17 cellular contexts compared by ENCODE assay signal in genomic region chr21:15774590-15774989, GRCh38. TPM values are rescaled to one million over a fixed set of nuclear protein-coding genes. Genes with fewer than 3 reads are reported as not detected.
DNase-seq lines count a peak whose midpoint lies in the region; ATAC-seq and TF ChIP-seq lines count a peak whose summit lies in the region.
"Had no signal": no experiment of that assay in that cellular context is flagged by ENCODE, and none has a peak within 500 bp of the region (broad histone marks: within the 10 kb centered on the region; RNA-seq: fewer than 3 reads in every experiment).

No MANE protein-coding gene starts in this region.

- H3K4me3 ChIP-seq in RWPE2 (ENCODE audit: severe bottlenecking) = no peak overlapping the region
- H3K4me3 ChIP-seq in smooth muscle cell = no peak overlapping the region
- no peak overlapping the region for H3K4me3 ChIP-seq in CD8-positive, alpha-beta memory T cell (ENCODE audit: low read length)
- H3K4me3 ChIP-seq: BLaER1 treated with 17β-estradiol and CSF1 and Interleukin-3, amounts not matched to agents 10 nM and 100 nM; cardiac muscle cell; lower lobe of right lung; psoas muscle had no signal

- H3K4me3 Mint-ChIP-seq in CD8-positive, alpha-beta memory T cell = no peak overlapping the region
- H3K4me3 Mint-ChIP-seq: activated naive CD4-positive, alpha-beta T cell treated with anti-CD3 and anti-CD28 coated beads, Interleukin-2, amount 50 U/mL, for 24 hours; naive thymus-derived CD8-positive, alpha-beta T cell had no signal

- H3K9ac ChIP-seq in smooth muscle cell (ENCODE audit: low read depth) = no peak overlapping the region
- H3K9ac ChIP-seq: BLaER1 treated with 17β-estradiol and CSF1 and Interleukin-3, amounts not matched to agents 10 nM and 100 nM had no signal

- peaks cover 67% of the 10 kb centered on the region for H3K4me1 ChIP-seq in RWPE2 (ENCODE audit: insufficient read depth, poor library complexity, severe bottlenecking)
- H3K4me1 ChIP-seq in smooth muscle cell (ENCODE audit: low read depth) = peaks cover 10% of the 10 kb centered on the region
- peaks cover 8% of the 10 kb centered on the region for H3K4me1 ChIP-seq in CD8-positive, alpha-beta memory T cell (ENCODE audit: insufficient read depth, low read length)

- H3K4me1 Mint-ChIP-seq in CD8-positive, alpha-beta memory T cell = peaks cover 60 to 81% (median 77%) of the 10 kb centered on the region in 3 donors

- no peak overlapping the region for H3K27ac Mint-ChIP-seq in CD8-positive, alpha-beta memory T cell
- H3K27ac Mint-ChIP-seq: activated naive CD4-positive, alpha-beta T cell treated with anti-CD3 and anti-CD28 coated beads, Interleukin-2, amount 50 U/mL, for 24 hours had no signal

- H3F3A ChIP-seq in smooth muscle cell (ENCODE audit: low read depth) = peaks cover 12% of the 10 kb centered on the region

- peaks cover 8 to 46% (median 13%) of the 10 kb centered on the region in 3 donors for H3K36me3 Mint-ChIP-seq in CD8-positive, alpha-beta memory T cell

- H3K36me3 ChIP-seq in RWPE2 (ENCODE audit: low read depth) (0 out of 2 replicates have a peak, but pooled peaks cover 3% of the 10 kb centered on the region), smooth muscle cell (ENCODE audit: low read depth) (no peaks in the 10 kb centered on the region)
- no peaks in the 10 kb centered on the region for H3K36me3 ChIP-seq in CD8-positive, alpha-beta memory T cell (ENCODE audit: insufficient read depth, low read length)
- H3K36me3 ChIP-seq: lower lobe of right lung had no signal

- H3K27ac ChIP-seq in RWPE2 (ENCODE audit: poor library complexity, severe bottlenecking) (peak overlapping the region; percentile 96), smooth muscle cell (ENCODE audit: low read depth) (peak overlapping the region; percentile 85)
- H3K27ac ChIP-seq in CD8-positive, alpha-beta memory T cell (ENCODE audit: low read depth, low read length) = no peak overlapping the region
- H3K27ac ChIP-seq: BLaER1 treated with 17β-estradiol and CSF1 and Interleukin-3, amounts not matched to agents 10 nM and 100 nM; cardiac muscle cell; lower lobe of right lung; psoas muscle had no signal

- DNase-seq in GM04504 (ENCODE audit: low read depth) (peak; percentile 43), RWPE2 (ENCODE audit: low spot score) (no peak), fibroblast of peridontal ligament (ENCODE audit: extremely low read depth) (peak; percentile 52), smooth muscle cell (lab: John Stamatoyannopoulos, UW; ENCODE audit: unreplicated experiment) (no peak), NCI-H2171 (lab: John Stamatoyannopoulos, UW) (no peak), mucosa of gallbladder (ENCODE audit: low spot score) (no peak)
- DNase-seq in CD8-positive, alpha-beta memory T cell = no peak
- DNase-seq: activated CD4-positive, alpha-beta T cell treated with anti-CD3 and anti-CD28 coated beads for 48 hours; lower lobe of right lung; MV-4-11; naive thymus-derived CD8-positive, alpha-beta T cell; NCI-H2081 treated with DMSO at 0.1 percent for 48 hours; NCI-H526 treated with DMSO at 0.1 percent for 48 hours; psoas muscle had no signal

- H3K27me3 Mint-ChIP-seq in CD8-positive, alpha-beta memory T cell = no peaks in the 10 kb centered on the region
- H3K27me3 Mint-ChIP-seq: activated naive CD4-positive, alpha-beta T cell treated with anti-CD3 and anti-CD28 coated beads, Interleukin-2, amount 50 U/mL, for 24 hours; naive thymus-derived CD8-positive, alpha-beta T cell had no signal

- POLR2A ChIA-PET in CD8-positive, alpha-beta memory T cell (lab: Charles Lee) = no interaction called here

- CTCF ChIA-PET in CD8-positive, alpha-beta memory T cell (lab: Charles Lee) = no interaction called here

- no peak overlapping the region for H2AFZ ChIP-seq in smooth muscle cell (ENCODE audit: low read depth)

- TF ChIP-seq CTCF in RWPE2 (IDR thresholded peaks at IDR 0.05; ENCODE audit: poor library complexity, severe bottlenecking) = no peak
- TF ChIP-seq CTCF in smooth muscle cell (IDR thresholded peaks at IDR 0.05; ENCODE audit: borderline replicate concordance, insufficient read depth, poor library complexity, severe bottlenecking) = no peak

- peaks cover 26% of the 10 kb centered on the region for H3K79me2 ChIP-seq in smooth muscle cell (ENCODE audit: low read depth)

- H3K9me3 ChIP-seq in RWPE2 (ENCODE audit: severe bottlenecking) = no peaks in the 10 kb centered on the region
- no peaks in the 10 kb centered on the region for H3K9me3 ChIP-seq in smooth muscle cell (replicated peaks; ENCODE audit: low read depth)
- H3K9me3 ChIP-seq in CD8-positive, alpha-beta memory T cell (ENCODE audit: low read length) = no peaks in the 10 kb centered on the region
- H3K9me3 ChIP-seq: lower lobe of right lung, psoas muscle had no signal

- peaks cover 7% of the 10 kb centered on the region for H4K20me1 ChIP-seq in smooth muscle cell (ENCODE audit: low read depth)

- ATAC-seq in RWPE2 (ENCODE audit: low read depth) = peak; percentile 53
- ATAC-seq: naive thymus-derived CD8-positive, alpha-beta T cell had no signal

- 75% methylated on average over 3 of the region's 3 CpGs for WGBS in smooth muscle cell (ENCODE audit: low lambda C conversion rate)

- no peaks in the 10 kb centered on the region for H3K27me3 ChIP-seq in RWPE2 (ENCODE audit: insufficient read depth, poor library complexity, severe bottlenecking)
- H3K27me3 ChIP-seq in smooth muscle cell (ENCODE audit: low read depth) = no peaks in the 10 kb centered on the region
- H3K27me3 ChIP-seq in CD8-positive, alpha-beta memory T cell (ENCODE audit: insufficient read depth, low read length, poor library complexity, severe bottlenecking) = no peaks in the 10 kb centered on the region
- H3K27me3 ChIP-seq: BLaER1 treated with 17β-estradiol and CSF1 and Interleukin-3, amounts not matched to agents 10 nM and 100 nM; cardiac muscle cell had no signal

- H3K9me3 Mint-ChIP-seq in CD8-positive, alpha-beta memory T cell = no peaks in the 10 kb centered on the region
- H3K9me3 Mint-ChIP-seq: activated naive CD4-positive, alpha-beta T cell treated with anti-CD3 and anti-CD28 coated beads, Interleukin-2, amount 50 U/mL, for 24 hours; naive thymus-derived CD8-positive, alpha-beta T cell had no signal

- H3K4me2 ChIP-seq in smooth muscle cell = peak overlapping the region; percentile 44
- H3K4me2 ChIP-seq: BLaER1 treated with 17β-estradiol and CSF1 and Interleukin-3, amounts not matched to agents 10 nM and 100 nM had no signal

RNA-seq across cellular contexts. Expression of gene USP25, which starts 44.8 kb away (rescaled TPM):
- 30.7 and 31.4 TPM in 2 replicates for total RNA-seq in smooth muscle cell
- polyA plus RNA-seq in smooth muscle cell = 12.0 and 13.2 TPM in 2 replicates
- 10 to 100 TPM; 32.9 to 36.1 TPM for total RNA-seq in CD8-positive, alpha-beta memory T cell
- 29.0 TPM for polyA plus RNA-seq in CD8-positive, alpha-beta memory T cell
- 36.6 TPM for total RNA-seq in mucosa of gallbladder

Comparison
In these comparisons a context has a peak if more than half of its experiments do, and no peak if none do; other contexts are left out.
1. DNase-seq: peak in GM04504 (single experiment) and fibroblast of peridontal ligament (single experiment); none in RWPE2 (single experiment), smooth muscle cell (single experiment), NCI-H2171 (single experiment), CD8-positive, alpha-beta memory T cell (0 of 5) and mucosa of gallbladder (single experiment).